In genomic region chr7:97064020-97064419, GRCh38 we compare ENCODE assay signal across 34 cellular contexts. TPM values are rescaled to one million over a fixed set of nuclear protein-coding genes. Genes with fewer than 3 reads are reported as not detected.
DNase-seq lines count a peak whose midpoint lies in the region; ATAC-seq and TF ChIP-seq lines count a peak whose summit lies in the region.
"Had no signal": no experiment of that assay in that cellular context is flagged by ENCODE, and none has a peak within 500 bp of the region (broad histone marks: within the 10 kb centered on the region; RNA-seq: fewer than 3 reads in every experiment).

No MANE protein-coding gene starts in this region.

- intact Hi-C loops in PC-3 (cut with micrococcal nuclease) = no loop called here

- peak overlapping the region; percentile 17; the same call in 1 of the 2 replicates for H3K27ac ChIP-seq in C4-2B
- no peak overlapping the region for H3K27ac ChIP-seq in PC-3 (ENCODE audit: low read length)
- peak overlapping the region; percentile 46 for H3K27ac ChIP-seq in VCaP
- H3K27ac ChIP-seq: 22Rv1; A549; BLaER1; BLaER1 treated with 17β-estradiol and CSF1 and Interleukin-3, amounts not matched to agents 10 nM and 100 nM had no signal

- peak; percentile 2 for DNase-seq in LNCaP clone FGC (ENCODE audit: low read depth)
- DNase-seq in PC-3 = no peak
- no peak for DNase-seq in NOMO-1 treated with DMSO at 0.1 percent for 48 hours (lab: John Stamatoyannopoulos, UW; ENCODE audit: unreplicated experiment)
- DNase-seq: 8988T; ACHN; AML-193; BE2C; C1 segment of cervical spinal cord; Caco-2; Calu3; CD4-positive, alpha-beta memory T cell; CD4-positive, alpha-beta T cell; CD4-positive, CD25-positive, alpha-beta regulatory T cell; CD8-positive, alpha-beta memory T cell; CD8-positive, alpha-beta T cell; COR-L47; DMS 273 treated with DMSO at 0.1 percent for 48 hours; DMS153; DMS53; DMS79; DMS79 treated with DMSO at 0.1 percent for 48 hours; DND-41; EL had no signal

- H3K36me3 ChIP-seq in PC-3 (ENCODE audit: low read depth, low read length) = no peaks in the 10 kb centered on the region
- H3K36me3 ChIP-seq: BE2C; BLaER1; BLaER1 treated with 17β-estradiol and CSF1 and Interleukin-3, amounts not matched to agents 10 nM and 100 nM had no signal

- no peak overlapping the region for H3K9ac ChIP-seq in PC-3 (ENCODE audit: low read length)
- H3K9ac ChIP-seq: BLaER1; BLaER1 treated with 17β-estradiol and CSF1 and Interleukin-3, amounts not matched to agents 10 nM and 100 nM had no signal

- no peak overlapping the region for H3K4me3 ChIP-seq in LNCaP clone FGC (ENCODE audit: low read depth, low read length)
- H3K4me3 ChIP-seq in PC-3 (ENCODE audit: low read length) = peak overlapping the region; percentile 61
- H3K4me3 ChIP-seq: A549; BLaER1; BLaER1 treated with 17β-estradiol and CSF1 and Interleukin-3, amounts not matched to agents 10 nM and 100 nM had no signal

- CTCF ChIA-PET in PC-3 (lab: Charles Lee) = interaction anchor here (0.6 kb wide), 1 partner anchor 509 kb away, joined by 3 read pairs; no protein-coding TSS in a partner anchor

- no TSS peak for BruUV-seq in PC-3 (replicated peaks; lab: Mats Ljungman, UMichigan)

- peak overlapping the region; percentile 80 for H3K4me2 ChIP-seq in PC-3 (ENCODE audit: low read length)
- H3K4me2 ChIP-seq: A549; BLaER1; BLaER1 treated with 17β-estradiol and CSF1 and Interleukin-3, amounts not matched to agents 10 nM and 100 nM had no signal

- TF ChIP-seq CTCF in C4-2B (conservative IDR thresholded peaks at IDR 0.05) = no peak
- no peak for TF ChIP-seq CTCF in LNCaP clone FGC (IDR thresholded peaks at IDR 0.05; ENCODE audit: control insufficient read depth, extremely low read depth, insufficient read depth)
- TF ChIP-seq CTCF in PC-3 (conservative IDR thresholded peaks at IDR 0.05; ENCODE audit: low read depth, low read length) = no peak
- TF ChIP-seq CTCF in VCaP (conservative IDR thresholded peaks at IDR 0.05) = no peak

- H3K4me1 ChIP-seq in PC-3 (ENCODE audit: insufficient read depth, low read length) = no peaks in the 10 kb centered on the region
- H3K4me1 ChIP-seq: A549; BE2C; BLaER1; BLaER1 treated with 17β-estradiol and CSF1 and Interleukin-3, amounts not matched to agents 10 nM and 100 nM; Caco-2 had no signal

- ATAC-seq in PC-3 (0 out of 2 replicates have a peak, but pooled peaks have one; percentile 13), HG03521 (IDR thresholded peaks at IDR 0.05; ENCODE audit: unreplicated experiment) (no peak), HG03520 (IDR thresholded peaks at IDR 0.05; ENCODE audit: unreplicated experiment) (no peak), GM21529 (IDR thresholded peaks at IDR 0.05; ENCODE audit: unreplicated experiment) (no peak)
- ATAC-seq: A549; CD8-positive, alpha-beta T cell had no signal

- no peaks in the 10 kb centered on the region for H4K20me1 ChIP-seq in PC-3 (ENCODE audit: low read length)
- H4K20me1 ChIP-seq: BLaER1; BLaER1 treated with 17β-estradiol and CSF1 and Interleukin-3, amounts not matched to agents 10 nM and 100 nM had no signal

- no peaks in the 10 kb centered on the region for H3K27me3 ChIP-seq in PC-3 (ENCODE audit: low read length)
- H3K27me3 ChIP-seq: BLaER1; BLaER1 treated with 17β-estradiol and CSF1 and Interleukin-3, amounts not matched to agents 10 nM and 100 nM had no signal

- no peaks in the 10 kb centered on the region for H3F3A ChIP-seq in PC-3 (ENCODE audit: low read length, unreplicated experiment)

- H2AFZ ChIP-seq in PC-3 (ENCODE audit: low read length) = peak overlapping the region; percentile 61; the same call in 1 of the 2 replicates

- no peaks in the 10 kb centered on the region for H3K79me2 ChIP-seq in PC-3 (ENCODE audit: low read length)

- POLR2A ChIA-PET in PC-3 (lab: Charles Lee; ENCODE audit: unreplicated experiment) = no interaction called here

- H3K9me2 ChIP-seq in PC-3 (replicated peaks; ENCODE audit: low read length) = no peaks in the 10 kb centered on the region

- no peaks in the 10 kb centered on the region for H3K9me3 ChIP-seq in PC-3 (ENCODE audit: low read length)
- H3K9me3 ChIP-seq: BE2C had no signal

RNA-seq across cellular contexts. Expression of gene DLX5, which starts 39.4 kb away (rescaled TPM):
- total RNA-seq in PC-3 (2014; rRNA removed) = 0.15 and 0.23 TPM in 2 replicates
- total RNA-seq: A172; B cell; Caco-2; Calu3; CD4-positive, alpha-beta memory T cell; CD4-positive, alpha-beta T cell; CD4-positive, CD25-positive, alpha-beta regulatory T cell; CD8-positive, alpha-beta memory T cell; CD8-positive, alpha-beta T cell had no signal

RNA-seq across cellular contexts. Expression of gene SDHAF3, which starts 53.5 kb away (rescaled TPM):
- 9.5 and 19.9 TPM in 2 replicates for total RNA-seq in PC-3 (2014; rRNA removed)

RNA-seq across cellular contexts. Expression of gene DLX6, which starts 58.7 kb away (rescaled TPM):
- total RNA-seq in PC-3 (2014; rRNA removed) = not detected in 2 replicates
- total RNA-seq: A172; B cell; CD4-positive, alpha-beta memory T cell; CD4-positive, alpha-beta T cell; CD4-positive, CD25-positive, alpha-beta regulatory T cell; CD8-positive, alpha-beta memory T cell; CD8-positive, alpha-beta T cell had no signal
